Comparison of ENCODE assay signal across 15 cellular contexts in the genomic region with DNA sequence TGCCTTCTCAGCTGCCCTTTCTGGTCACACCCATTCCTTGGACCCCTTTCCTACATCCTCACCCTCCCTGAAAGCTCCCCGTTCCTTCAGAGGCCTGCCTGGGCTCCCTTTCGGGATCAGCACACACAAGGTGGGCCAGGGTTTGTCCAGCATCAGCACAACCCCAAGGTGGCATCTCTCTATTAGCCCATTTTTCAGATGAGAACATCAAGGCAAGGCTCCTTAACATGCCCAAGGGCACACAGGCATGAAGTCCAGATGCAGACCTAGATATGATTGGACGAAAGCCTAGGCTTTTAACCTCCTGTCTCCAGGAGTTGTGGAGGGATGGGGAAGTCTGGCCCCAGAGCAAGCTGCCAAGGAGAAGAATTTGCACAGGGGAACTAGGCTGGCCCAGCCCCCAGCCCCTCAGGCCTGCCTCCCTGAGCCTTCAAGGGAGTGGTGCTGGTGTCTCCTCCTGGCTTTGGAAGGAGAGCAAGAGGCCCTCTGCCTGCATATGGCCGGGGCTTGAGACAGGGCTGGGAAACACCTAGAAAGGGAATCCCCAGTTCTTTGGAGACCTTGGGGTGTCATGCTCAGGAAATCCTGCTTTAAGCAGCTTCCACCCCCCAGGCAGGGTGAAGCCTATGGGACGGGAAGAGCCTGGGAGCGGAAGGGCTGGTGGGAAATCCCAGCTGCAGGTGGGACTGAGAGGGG.
"Had no signal": no experiment of that assay in that cellular context is flagged by ENCODE, and none has a peak within 500 bp of the region (broad histone marks: within the 10 kb centered on the region; RNA-seq: fewer than 3 reads in every experiment).

No MANE protein-coding gene starts in this region.

- DNase-seq: activated CD4-positive, CD25-positive, alpha-beta regulatory T cell treated with anti-CD3 and anti-CD28 coated beads, Interleukin-2, amount 50 U/mL, for 72 hours; foreskin fibroblast; left cardiac atrium; stimulated activated CD4-positive, alpha-beta T cell treated with anti-CD3 and anti-CD28 coated beads, Interleukin-15, amount 100 ng/mL, for 24 hours; stimulated activated CD4-positive, alpha-beta T cell treated with anti-CD3 and anti-CD28 coated beads, Interleukin-2, amount 100 ng/mL, for 48 hours; stomach had no signal

- H3K36me3 Mint-ChIP-seq: activated naive CD4-positive, alpha-beta T cell treated with anti-CD3 and anti-CD28 coated beads, Interleukin-2, amount 50 U/mL, for 24 hours; natural killer cell treated with Interleukin-12 subunit alpha and Interleukin-12 subunit beta and Interleukin-15 and Interleukin-18, amount 100 ng/mL, for 72 hours; type B pancreatic cell had no signal

- ATAC-seq: natural killer cell treated with Interleukin-12 subunit alpha and Interleukin-12 subunit beta and Interleukin-15 and Interleukin-18, amount 100 ng/mL, for 72 hours had no signal

- H3K27me3 Mint-ChIP-seq: activated naive CD4-positive, alpha-beta T cell treated with anti-CD3 and anti-CD28 coated beads, Interleukin-2, amount 50 U/mL, for 24 hours had no signal

- H3K4me1 ChIP-seq: prostate gland had no signal

- H3K27me3 ChIP-seq: hepatocyte, stomach had no signal

- H3K4me3 ChIP-seq: hepatocyte, lung, prostate gland, skin epidermis, stomach had no signal

- H3K27ac ChIP-seq: epithelial cell of prostate, hepatocyte, prostate gland, skin epidermis, stomach, VCaP had no signal

- H3K9me3 Mint-ChIP-seq: activated naive CD4-positive, alpha-beta T cell treated with anti-CD3 and anti-CD28 coated beads, Interleukin-2, amount 50 U/mL, for 24 hours; natural killer cell treated with Interleukin-12 subunit alpha and Interleukin-12 subunit beta and Interleukin-15 and Interleukin-18, amount 100 ng/mL, for 72 hours had no signal

- H3K36me3 ChIP-seq: prostate gland, stomach had no signal

- H3K4me3 Mint-ChIP-seq: activated naive CD4-positive, alpha-beta T cell treated with anti-CD3 and anti-CD28 coated beads, Interleukin-2, amount 50 U/mL, for 24 hours; natural killer cell treated with Interleukin-12 subunit alpha and Interleukin-12 subunit beta and Interleukin-15 and Interleukin-18, amount 100 ng/mL, for 72 hours; type B pancreatic cell had no signal

- H3K4me1 Mint-ChIP-seq: activated naive CD4-positive, alpha-beta T cell treated with anti-CD3 and anti-CD28 coated beads, Interleukin-2, amount 50 U/mL, for 24 hours had no signal

- H3K27ac Mint-ChIP-seq: activated naive CD4-positive, alpha-beta T cell treated with anti-CD3 and anti-CD28 coated beads, Interleukin-2, amount 50 U/mL, for 24 hours; natural killer cell treated with Interleukin-12 subunit alpha and Interleukin-12 subunit beta and Interleukin-15 and Interleukin-18, amount 100 ng/mL, for 72 hours; type B pancreatic cell had no signal

- H3K9me3 ChIP-seq: prostate gland, stomach had no signal
